11 cellular contexts compared by ENCODE assay signal in the genomic region with DNA sequence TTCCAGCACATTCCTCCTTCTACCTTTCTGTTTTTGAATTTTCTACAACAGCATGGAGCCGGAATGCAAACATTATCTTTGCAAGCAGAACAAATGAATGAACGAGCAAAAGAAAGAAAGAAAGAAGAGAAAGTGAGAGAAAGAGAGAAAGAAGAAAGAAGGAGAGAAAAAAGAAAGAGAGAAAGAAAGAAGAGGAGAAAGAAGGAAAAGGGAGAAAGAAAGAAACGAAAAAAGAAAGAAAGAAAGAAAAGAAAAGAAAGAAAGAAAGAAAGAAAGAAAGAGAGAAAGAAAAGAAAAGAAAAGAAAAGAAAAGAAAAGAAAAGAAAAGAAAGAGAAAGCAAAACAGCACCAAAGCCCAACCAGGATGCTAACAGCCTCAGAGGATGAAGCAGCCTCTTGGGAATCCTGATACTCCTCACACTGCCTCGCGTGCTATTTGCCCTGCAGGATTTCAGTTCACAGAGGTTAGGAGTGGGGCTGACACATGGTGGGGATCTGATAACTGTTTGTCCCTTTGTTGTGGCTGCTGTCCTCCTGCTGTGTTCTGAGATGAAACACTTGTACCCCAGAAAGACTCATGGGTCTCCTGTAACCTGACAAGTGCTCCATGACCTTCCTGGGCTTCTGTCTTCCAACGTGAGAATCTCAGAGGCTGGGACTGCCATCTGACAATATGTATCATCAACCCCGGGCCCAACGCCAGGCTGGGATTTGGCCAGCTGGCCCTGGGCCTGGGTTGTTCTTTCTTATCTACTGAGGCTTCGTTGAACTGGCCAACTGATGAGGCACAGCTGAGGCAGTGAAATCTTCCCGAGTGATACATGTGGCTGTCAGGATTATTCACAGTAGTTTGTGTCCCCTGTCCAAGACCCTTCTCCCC.
DNase-seq lines count a peak whose midpoint lies in the region; ATAC-seq, FAIRE-seq and TF ChIP-seq lines count a peak whose summit lies in the region.
"Had no signal": no experiment of that assay in that cellular context is flagged by ENCODE, and none has a peak within 500 bp of the region (broad histone marks: within the 10 kb centered on the region; RNA-seq: fewer than 3 reads in every experiment).

No MANE protein-coding gene starts in this region.

- H3K27me3 Mint-ChIP-seq in astrocyte (ENCODE audit: low read depth, unreplicated experiment), result peaks cover 20% of the 10 kb centered on the region
- H3K27me3 Mint-ChIP-seq: activated CD4-positive, alpha-beta memory T cell treated with anti-CD3 and anti-CD28 coated beads, Interleukin-2, amount 10 ng/mL, durations not matched to agents 7 days and 5 days had no signal

- H3K4me3 ChIP-seq in liver (ENCODE audit: low read depth in 1 of 3, low read length in 3 of 3) (no peak overlapping the region), HepG2 (replicated peaks in 1 of 3; ENCODE audit: insufficient read depth in 1 of 3, low read depth in 2 of 3, low read length in 3 of 3) (no peak overlapping the region), astrocyte (ENCODE audit: insufficient read depth, low read depth, low read length) (no peak overlapping the region)

- H3K9me3 Mint-ChIP-seq in astrocyte (ENCODE audit: unreplicated experiment), result peaks cover 11% of the 10 kb centered on the region

- H3K36me3 ChIP-seq in liver (ENCODE audit: control insufficient read depth in 4 of 4, insufficient read depth in 3 of 4, low read depth in 1 of 4, low read length in 3 of 4), result no peaks in the 10 kb centered on the region
- H3K36me3 ChIP-seq in HepG2 (replicated peaks in 1 of 2; ENCODE audit: control insufficient read depth in 1 of 2, insufficient read depth in 2 of 2, low read length in 2 of 2), result no peaks in the 10 kb centered on the region
- H3K36me3 ChIP-seq in astrocyte (ENCODE audit: insufficient read depth, low read length), result no peaks in the 10 kb centered on the region

- H3K27ac Mint-ChIP-seq in astrocyte (ENCODE audit: unreplicated experiment), result no peak overlapping the region
- H3K27ac Mint-ChIP-seq: activated CD4-positive, alpha-beta memory T cell treated with anti-CD3 and anti-CD28 coated beads, Interleukin-2, amount 10 ng/mL, durations not matched to agents 7 days and 5 days; CD4-positive, CD25-positive, alpha-beta regulatory T cell had no signal

- POLR2A ChIA-PET in HepG2 (lab: Yijun Ruan, JAX), result no interaction called here
- POLR2A ChIA-PET in GM10248 (lab: Yijun Ruan, JAX), result no interaction called here

- H3K27me3 ChIP-seq in liver (ENCODE audit: control insufficient read depth in 4 of 4, insufficient read depth in 4 of 4, low read length in 3 of 4) (no peaks in the 10 kb centered on the region), HepG2 (ENCODE audit: control insufficient read depth in 1 of 2, insufficient read depth in 2 of 2, low read length in 2 of 2) (peaks cover 0 to 11% of the 10 kb centered on the region in 2 experiments; a peak in 2 of 5 replicates), astrocyte (ENCODE audit: insufficient read depth, low read length) (peaks cover 4% of the 10 kb centered on the region)

- DNase-seq in HepG2 (ENCODE audit: low spot score) (no peak), astrocyte (ENCODE audit: low read depth) (peak; percentile 69), left kidney (ENCODE audit: low read depth, low spot score) (peak; percentile 30), SW 1271 (lab: John Stamatoyannopoulos, UW) (no peak), GM10248 (ENCODE audit: extremely low spot score) (no peak), GM10266 (ENCODE audit: extremely low spot score) (no peak)
- DNase-seq in stimulated activated naive CD4-positive, alpha-beta T cell treated with Interleukin-2 at 50 U/mL for 16 hours (lab: John Stamatoyannopoulos, UW), result no peak
- DNase-seq: activated CD4-positive, alpha-beta memory T cell treated with anti-CD3 and anti-CD28 coated beads, Interleukin-2, amount 10 ng/mL, durations not matched to agents 7 days and 5 days; CD4-positive, CD25-positive, alpha-beta regulatory T cell; NCI-H187 treated with DMSO at 0.1 percent for 48 hours had no signal

- no peak for TF ChIP-seq POLR2A in HepG2 (IDR thresholded peaks at IDR 0.05; ENCODE audit: insufficient read depth in 1 of 2, low read depth in 2 of 2, low read length in 2 of 2)

- no TSS peak for BruUV-seq in HepG2 (replicated peaks; lab: Mats Ljungman, UMichigan)

- H3K9me3 ChIP-seq in liver (ENCODE audit: control insufficient read depth in 4 of 4, low read length in 3 of 4) (peaks cover 0 to 5% (median 0%) of the 10 kb centered on the region in 4 donors), HepG2 (ENCODE audit: low read length) (peaks cover 11% of the 10 kb centered on the region), astrocyte (ENCODE audit: insufficient read depth, low read depth, low read length) (peaks cover 5% of the 10 kb centered on the region)

- no peaks in the 10 kb centered on the region for H3K36me3 Mint-ChIP-seq in astrocyte (ENCODE audit: low read depth, unreplicated experiment)
- H3K36me3 Mint-ChIP-seq: CD4-positive, CD25-positive, alpha-beta regulatory T cell had no signal

- H3K4me3 Mint-ChIP-seq in astrocyte (ENCODE audit: unreplicated experiment), result no peak overlapping the region
- H3K4me3 Mint-ChIP-seq: activated CD4-positive, alpha-beta memory T cell treated with anti-CD3 and anti-CD28 coated beads, Interleukin-2, amount 10 ng/mL, durations not matched to agents 7 days and 5 days; CD4-positive, CD25-positive, alpha-beta regulatory T cell had no signal

- H3K79me2 ChIP-seq in HepG2 (ENCODE audit: insufficient read depth, low read length), result no peaks in the 10 kb centered on the region
- no peaks in the 10 kb centered on the region for H3K79me2 ChIP-seq in astrocyte (ENCODE audit: insufficient read depth, low read length)

- FAIRE-seq in HepG2 (lab: Jason Lieb, UNC) (no peak), astrocyte (lab: Jason Lieb, UNC) (no peak)

- ATAC-seq in HepG2, result no peak

- in situ Hi-C loops in HepG2 (cut with HindIII; ENCODE audit: extremely low pct_ligation_motif_present, low pct_unique_long_range_greater_than_20kb), result no loop called here

- CTCF ChIA-PET in HepG2 (lab: Yijun Ruan, JAX; ENCODE audit: low intra/inter-chr PET ratio, low total read pairs), result no interaction called here
- CTCF ChIA-PET in GM10248 (lab: Yijun Ruan, JAX), result no interaction called here

- no peak for TF ChIP-seq EP300 in HepG2 (IDR thresholded peaks at IDR 0.05; ENCODE audit: low read depth in 2 of 2, low read length in 2 of 2)
- TF ChIP-seq EP300 in HepG2 (CRISPR knock-in tag; IDR thresholded peaks at IDR 0.05; ENCODE audit: borderline replicate concordance), result no peak

- H2AFZ ChIP-seq in HepG2 (ENCODE audit: low read length) (no peak overlapping the region), astrocyte (ENCODE audit: low read depth, low read length) (no peak overlapping the region)

- 30% methylated on average over 10 of the region's 10 CpGs for WGBS in liver
- 13% methylated on average over 6 of the region's 10 CpGs for WGBS in HepG2 (ENCODE audit: low lambda C conversion rate)

- TF ChIP-seq CTCF in liver (IDR thresholded peaks at IDR 0.05; ENCODE audit: low read depth, low read length, missing input control), result no peak
- TF ChIP-seq CTCF in HepG2 (CRISPR knock-in tag; IDR thresholded peaks at IDR 0.05), result no peak
- no peak for TF ChIP-seq CTCF in astrocyte (IDR thresholded peaks at IDR 0.05; ENCODE audit: insufficient read depth, low read depth, low read length)
- TF ChIP-seq CTCF in GM10248 (IDR thresholded peaks at IDR 0.05; ENCODE audit: control extremely low read depth, extremely low read depth, low read depth, missing control alignments), result no peak
- no peak for TF ChIP-seq CTCF in GM10266 (IDR thresholded peaks at IDR 0.05; ENCODE audit: control insufficient read depth, insufficient read depth, low read depth, missing control alignments)

- no peak for TF ChIP-seq RAD21 in liver (IDR thresholded peaks at IDR 0.05)
- TF ChIP-seq RAD21 in HepG2 (CRISPR knock-in tag; IDR thresholded peaks at IDR 0.05), result no peak

- H4K20me1 ChIP-seq in HepG2 (ENCODE audit: insufficient read depth, low read length) (no peaks in the 10 kb centered on the region), astrocyte (ENCODE audit: insufficient read depth, low read length) (no peaks in the 10 kb centered on the region)

- intact Hi-C loops in HepG2 (cut with micrococcal nuclease; ENCODE audit: unreplicated experiment), result no loop called here

- no peaks in the 10 kb centered on the region for H3K4me1 Mint-ChIP-seq in astrocyte (ENCODE audit: low read depth, unreplicated experiment)
- H3K4me1 Mint-ChIP-seq: activated CD4-positive, alpha-beta memory T cell treated with anti-CD3 and anti-CD28 coated beads, Interleukin-2, amount 10 ng/mL, durations not matched to agents 7 days and 5 days had no signal

- H3K4me1 ChIP-seq in liver (ENCODE audit: control insufficient read depth in 4 of 4, insufficient read depth in 4 of 4, low read length in 3 of 4) (peaks cover 0 to 2% (median 0%) of the 10 kb centered on the region in 4 donors), HepG2 (ENCODE audit: insufficient read depth, low read length) (peaks cover 13% of the 10 kb centered on the region), astrocyte (ENCODE audit: insufficient read depth, low read length) (peaks cover 9% of the 10 kb centered on the region)

- H3K27ac ChIP-seq in liver (ENCODE audit: low read depth in 1 of 2, low read length in 2 of 2) (peak overlapping the region in 1 of 2 donors; percentile 46), HepG2 (ENCODE audit: extremely low read length, insufficient read depth, low read length) (no peak overlapping the region), astrocyte (ENCODE audit: low read depth, low read length) (no peak overlapping the region)

- H3K4me2 ChIP-seq in HepG2 (ENCODE audit: low read depth, low read length), result no peak overlapping the region
- H3K4me2 ChIP-seq in astrocyte (ENCODE audit: low read length), result peak overlapping the region; percentile 30

- H3K9ac ChIP-seq in liver (ENCODE audit: low read depth in 1 of 2, low read length in 2 of 2) (no peak overlapping the region), HepG2 (ENCODE audit: insufficient read depth, low read depth, low read length) (no peak overlapping the region), astrocyte (ENCODE audit: low read length) (no peak overlapping the region)

TF ChIP-seq in liver, 16 proteins besides CTCF, POLR2A, EP300 and RAD21 (continues in another document):
- TF ChIP-seq SP1 (IDR thresholded peaks at IDR 0.05), result peak; percentile 12

Comparison
In these comparisons a context has a peak if more than half of its experiments do, and no peak if none do; other contexts are left out.
1. DNase-seq: peak in astrocyte (single experiment) and left kidney (single experiment); none in HepG2 (single experiment), SW 1271 (0 of 2), GM10248 (single experiment), stimulated activated naive CD4-positive, alpha-beta T cell treated with Interleukin-2 at 50 U/mL for 16 hours (single experiment) and GM10266 (single experiment).